Comparison of ENCODE assay signal across 10 cellular contexts in the genomic region with DNA sequence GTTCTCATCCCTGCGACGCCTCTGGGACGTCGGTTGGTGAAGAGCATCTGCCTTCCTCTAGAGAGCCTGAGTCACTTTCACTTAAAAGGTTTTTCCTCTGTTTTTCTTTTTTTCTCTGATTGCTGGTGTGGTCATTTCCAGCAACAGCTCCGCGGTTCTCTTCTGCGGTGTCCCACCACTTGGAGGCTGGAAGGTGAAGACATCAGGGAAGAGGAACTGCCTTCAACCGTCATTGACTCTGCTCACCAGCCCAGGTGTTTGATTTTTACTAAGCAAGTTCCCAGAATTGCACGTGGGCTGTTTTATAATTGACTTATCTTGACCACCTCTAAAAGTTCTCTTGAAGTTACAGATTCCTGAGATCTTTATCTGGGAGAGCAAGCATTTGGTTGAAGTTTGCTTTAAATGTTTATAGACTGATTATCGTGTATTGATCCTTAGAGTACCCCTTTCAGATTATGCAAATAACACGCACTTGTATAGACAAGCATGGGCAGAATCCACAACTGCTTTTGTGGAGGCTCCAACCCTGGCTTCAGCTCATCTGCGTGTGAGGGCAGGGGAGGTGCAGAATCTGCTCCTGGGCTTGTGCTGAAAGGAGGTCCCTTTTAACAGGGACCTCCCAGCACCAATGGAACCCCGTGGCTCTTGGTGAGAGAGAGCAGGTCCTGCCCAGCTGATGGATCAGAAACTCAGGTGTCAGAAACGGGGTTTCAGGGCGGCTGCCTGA. TPM values are rescaled to one million over a fixed set of nuclear protein-coding genes. Genes with fewer than 3 reads are reported as not detected.
DNase-seq lines count a peak whose midpoint lies in the region; ATAC-seq and TF ChIP-seq lines count a peak whose summit lies in the region.
"Had no signal": no experiment of that assay in that cellular context is flagged by ENCODE, and none has a peak within 500 bp of the region (broad histone marks: within the 10 kb centered on the region; RNA-seq: fewer than 3 reads in every experiment).

No MANE protein-coding gene starts in this region.

- no peaks in the 10 kb centered on the region for H3K9me2 ChIP-seq in DOHH2 (replicated peaks; ENCODE audit: control insufficient read depth, low read length)

- intact Hi-C loops in A673 (cut with micrococcal nuclease; ENCODE audit: unreplicated experiment), result no loop called here

- peak; percentile 91 for DNase-seq in NOMO-1 treated with dmso at 0.1 percent for 144 hours (lab: John Stamatoyannopoulos, UW; ENCODE audit: unreplicated experiment)
- peak; percentile 53 to 78 for DNase-seq in activated T-cell treated with anti-CD3 and anti-CD28 coated beads, Interleukin-2, amount 50 U/mL, for 72 hours
- no peak for DNase-seq in nephron progenitor cell
- DNase-seq in T1000 (lab: John Stamatoyannopoulos, UW), result no peak
- DNase-seq in A673 (ENCODE audit: low spot score), result no peak
- no peak for DNase-seq in NCI-H1436 (lab: John Stamatoyannopoulos, UW)
- no peak for DNase-seq in NCI-H187 (lab: John Stamatoyannopoulos, UW)
- DNase-seq: esophagus squamous epithelium, NCI-H526 treated with DMSO at 0.1 percent for 48 hours had no signal

- H3F3A ChIP-seq in DOHH2 (ENCODE audit: control insufficient read depth, insufficient read depth), result no peaks in the 10 kb centered on the region

- POLR2A ChIA-PET in A673 (lab: Charles Lee; ENCODE audit: low non-redundant PET), result no interaction called here

- peaks cover 75% of the 10 kb centered on the region for H3K4me1 Mint-ChIP-seq in activated T-cell treated with anti-CD3 and anti-CD28 coated beads, Interleukin-2, amount 50 U/mL, for 72 hours (ENCODE audit: low read depth)
- H3K4me1 Mint-ChIP-seq in nephron progenitor cell, result peaks cover 34% of the 10 kb centered on the region

- peaks cover 12% of the 10 kb centered on the region for H3K36me3 ChIP-seq in DOHH2 (ENCODE audit: control insufficient read depth, low read length)
- H3K36me3 ChIP-seq in A673 (ENCODE audit: insufficient read depth, low read length, poor library complexity, severe bottlenecking), result no peaks in the 10 kb centered on the region

- H3K27me3 ChIP-seq in DOHH2 (ENCODE audit: control insufficient read depth, low read length) (no peaks in the 10 kb centered on the region), A673 (replicated peaks; ENCODE audit: insufficient read depth, low read depth, low read length, poor library complexity) (no peaks in the 10 kb centered on the region)
- H3K27me3 ChIP-seq: esophagus squamous epithelium had no signal

- peak in 1 of 2 donors; percentile 3 for ATAC-seq in activated T-cell treated with anti-CD3 and anti-CD28 coated beads, Interleukin-2, amount 50 U/mL, for 72 hours (replicated peaks in 1 of 2)

- no TSS peak for BruUV-seq in A673 (replicated peaks; lab: Mats Ljungman, UMichigan)

- H3K27me3 Mint-ChIP-seq in activated T-cell treated with anti-CD3 and anti-CD28 coated beads, Interleukin-2, amount 50 U/mL, for 72 hours (ENCODE audit: low read depth), result no peaks in the 10 kb centered on the region
- H3K27me3 Mint-ChIP-seq in nephron progenitor cell (ENCODE audit: low read depth, poor library complexity), result no peaks in the 10 kb centered on the region

- H3K4me3 ChIP-seq in DOHH2 (ENCODE audit: low read length) (no peak overlapping the region), A673 (ENCODE audit: low read depth, low read length, poor library complexity, severe bottlenecking) (no peak overlapping the region)
- H3K4me3 ChIP-seq: esophagus squamous epithelium had no signal

- no peak overlapping the region for H3K27ac ChIP-seq in DOHH2 (ENCODE audit: low read depth, low read length)
- H3K27ac ChIP-seq in A673 (ENCODE audit: low read depth, low read length, poor library complexity, severe bottlenecking), result no peak overlapping the region
- H3K27ac ChIP-seq: esophagus squamous epithelium had no signal

- no peak for TF ChIP-seq CTCF in DOHH2 (IDR thresholded peaks at IDR 0.05; ENCODE audit: low read depth, low read length, poor library complexity, severe bottlenecking)
- no peak for TF ChIP-seq CTCF in nephron progenitor cell (IDR thresholded peaks at IDR 0.05)
- TF ChIP-seq CTCF in A673 (conservative IDR thresholded peaks at IDR 0.05; ENCODE audit: low read depth, low read length), result no peak

- CTCF ChIA-PET in A673 (lab: Charles Lee), result no interaction called here

- H3K4me2 ChIP-seq in DOHH2 (ENCODE audit: low read length), result peak overlapping the region; percentile 29; the same call in 1 of the 2 replicates

- no peaks in the 10 kb centered on the region for H3K9me3 ChIP-seq in DOHH2 (ENCODE audit: control insufficient read depth, insufficient read depth, low read length)
- H3K9me3 ChIP-seq in A673 (ENCODE audit: low read depth, low read length, poor library complexity, severe bottlenecking), result no peaks in the 10 kb centered on the region
- H3K9me3 ChIP-seq: esophagus squamous epithelium had no signal

- no peaks in the 10 kb centered on the region for H3K9me3 Mint-ChIP-seq in activated T-cell treated with anti-CD3 and anti-CD28 coated beads, Interleukin-2, amount 50 U/mL, for 72 hours
- H3K9me3 Mint-ChIP-seq in nephron progenitor cell, result no peaks in the 10 kb centered on the region

- H3K4me1 ChIP-seq in DOHH2 (ENCODE audit: control insufficient read depth, low read length), result peaks cover 34% of the 10 kb centered on the region
- peaks cover 20% of the 10 kb centered on the region for H3K4me1 ChIP-seq in A673 (ENCODE audit: insufficient read depth, low read length, poor library complexity, severe bottlenecking)

- peaks cover 32% of the 10 kb centered on the region for H4K20me1 ChIP-seq in DOHH2 (ENCODE audit: control insufficient read depth, insufficient read depth, low read depth, low read length)

- peak overlapping the region; percentile 97 for H3K27ac Mint-ChIP-seq in activated T-cell treated with anti-CD3 and anti-CD28 coated beads, Interleukin-2, amount 50 U/mL, for 72 hours
- no peak overlapping the region for H3K27ac Mint-ChIP-seq in nephron progenitor cell

- H3K4me3 Mint-ChIP-seq in activated T-cell treated with anti-CD3 and anti-CD28 coated beads, Interleukin-2, amount 50 U/mL, for 72 hours, result peak overlapping the region; percentile 91
- peak overlapping the region; percentile 21 for H3K4me3 Mint-ChIP-seq in nephron progenitor cell

- peaks cover 7 to 24% of the 10 kb centered on the region in 2 donors for H3K36me3 Mint-ChIP-seq in activated T-cell treated with anti-CD3 and anti-CD28 coated beads, Interleukin-2, amount 50 U/mL, for 72 hours (ENCODE audit: insufficient read depth in 2 of 2)
- peaks cover 19% of the 10 kb centered on the region for H3K36me3 Mint-ChIP-seq in nephron progenitor cell (ENCODE audit: low read depth)

- H3K79me2 ChIP-seq in DOHH2 (ENCODE audit: control insufficient read depth, low read length), result peaks cover 83% of the 10 kb centered on the region

RNA-seq across cellular contexts. Expression of gene CTDP1, which starts 3.5 kb away (rescaled TPM):
- total RNA-seq in activated T-cell treated with anti-CD3 and anti-CD28 coated beads, Interleukin-2, amount 50 U/mL, for 72 hours, result 100 to 1,000 TPM in 1 of 2 donors, 10 to 100 TPM in 1; 30.1 to 103 TPM
- total RNA-seq in A673 (2021), result 22.5 and 22.6 TPM in 2 replicates

Comparison
In these comparisons a context has a peak if more than half of its experiments do, and no peak if none do; other contexts are left out.
1. DNase-seq: peak in NOMO-1 treated with dmso at 0.1 percent for 144 hours (single experiment) and activated T-cell treated with anti-CD3 and anti-CD28 coated beads, Interleukin-2, amount 50 U/mL, for 72 hours (2 of 2); none in nephron progenitor cell (single experiment), T1000 (single experiment), A673 (single experiment), NCI-H1436 (single experiment) and NCI-H187 (0 of 2).